10 cellular contexts compared by ENCODE assay signal in the genomic region with DNA sequence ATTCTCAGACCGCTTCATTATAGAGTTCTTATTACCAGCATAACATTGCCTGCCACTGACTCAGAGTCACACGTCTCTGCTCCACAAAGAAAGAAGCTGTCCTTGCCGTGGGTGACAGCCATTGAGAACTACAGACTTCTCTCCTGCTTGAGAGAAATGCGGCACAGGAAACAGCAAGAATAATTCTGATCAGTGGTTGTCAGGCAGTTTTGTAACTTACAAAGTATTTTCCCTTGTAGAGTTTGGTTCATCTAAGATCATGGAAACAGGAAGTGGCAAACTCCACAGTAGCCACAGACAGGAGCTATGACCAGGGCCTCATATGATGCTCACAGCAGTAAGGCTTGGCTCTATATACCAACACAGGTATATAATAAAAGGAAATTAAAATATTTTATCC. TPM values are rescaled to one million over a fixed set of nuclear protein-coding genes. Genes with fewer than 3 reads are reported as not detected.
DNase-seq lines count a peak whose midpoint lies in the region; ATAC-seq, FAIRE-seq and TF ChIP-seq lines count a peak whose summit lies in the region.
"Had no signal": no experiment of that assay in that cellular context is flagged by ENCODE, and none has a peak within 500 bp of the region (broad histone marks: within the 10 kb centered on the region; RNA-seq: fewer than 3 reads in every experiment).

No MANE protein-coding gene starts in this region.

- no peak for TF ChIP-seq CTCF in D721Med (IDR thresholded peaks at IDR 0.05; ENCODE audit: insufficient read depth, missing control alignments)

- no peak for FAIRE-seq in D721Med (lab: Jason Lieb, UNC)

- ATAC-seq in GM18868 (IDR thresholded peaks at IDR 0.05; ENCODE audit: unreplicated experiment) (peak; percentile 68), HG02678 (IDR thresholded peaks at IDR 0.05; ENCODE audit: unreplicated experiment) (peak; percentile 69), GM21576 (IDR thresholded peaks at IDR 0.05; ENCODE audit: unreplicated experiment) (no peak)
- ATAC-seq: Panc1 had no signal

- DNase-seq in SKM-1 treated with dmso at 0.1 percent for 144 hours (lab: John Stamatoyannopoulos, UW; ENCODE audit: unreplicated experiment) (peak; percentile 88), myocyte (ENCODE audit: low read depth) (peak; percentile 37), NCI-H2107 treated with DMSO at 0.1 percent for 48 hours (lab: John Stamatoyannopoulos, UW; ENCODE audit: unreplicated experiment) (no peak), D721Med (ENCODE audit: insufficient read length, low spot score) (no peak), DMS53 (lab: John Stamatoyannopoulos, UW) (no peak)

RNA-seq across cellular contexts. Expression of a gene that starts 47.1 kb away (rescaled TPM):
- total RNA-seq in myocyte, result not detected in 2 replicates
- polyA plus RNA-seq in myocyte (2012), result 0.13 TPM
- total RNA-seq: ascending aorta had no signal

Comparison
In these comparisons a context has a peak if more than half of its experiments do, and no peak if none do; other contexts are left out.
1. DNase-seq: peak in SKM-1 treated with dmso at 0.1 percent for 144 hours (single experiment) and myocyte (single experiment); none in NCI-H2107 treated with DMSO at 0.1 percent for 48 hours (single experiment), D721Med (single experiment) and DMS53 (single experiment).